In the genomic region with DNA sequence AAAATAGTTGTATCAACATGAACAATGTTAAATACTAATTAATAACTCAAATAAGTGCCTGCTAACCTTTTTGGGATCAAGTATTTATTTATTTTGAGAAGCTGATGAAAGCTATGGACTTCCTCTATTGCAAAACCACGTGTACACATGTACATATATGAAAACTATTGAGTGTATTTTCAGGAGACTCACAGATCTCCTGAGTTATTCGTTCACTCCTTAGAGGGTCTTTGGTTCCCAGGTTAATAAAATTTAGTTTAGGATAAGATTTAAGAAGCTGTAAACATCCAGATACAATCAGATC, we compare ENCODE assay signal across 8 cellular contexts.
DNase-seq lines count a peak whose midpoint lies in the region; ATAC-seq and TF ChIP-seq lines count a peak whose summit lies in the region.

No MANE protein-coding gene starts in this region.

- TF ChIP-seq CTCF in VCaP (conservative IDR thresholded peaks at IDR 0.05) (peak; percentile 58), foreskin fibroblast (IDR thresholded peaks at IDR 0.05; ENCODE audit: low read depth, low read length) (no peak)

- no peak overlapping the region for H3K27ac ChIP-seq in VCaP

- DNase-seq in AML-193 (lab: John Stamatoyannopoulos, UW): peak; percentile 87 to 91
- DNase-seq in foreskin fibroblast: no peak
- no peak for DNase-seq in NCI-H2081 (lab: John Stamatoyannopoulos, UW)
- no peak for DNase-seq in ureter (ENCODE audit: low spot score)
- DNase-seq in GM03348 (ENCODE audit: low spot score): no peak

- ATAC-seq in GM19468 (IDR thresholded peaks at IDR 0.05; ENCODE audit: extremely low read depth, unreplicated experiment): peak; percentile 11
- ATAC-seq in HG03175 (IDR thresholded peaks at IDR 0.05; ENCODE audit: unreplicated experiment): peak; percentile 50

- H3K4me3 ChIP-seq in foreskin fibroblast (ENCODE audit: low read depth in 1 of 2, low read length in 2 of 2): no peak overlapping the region

Comparison
In these comparisons a context has a peak if more than half of its experiments do, and no peak if none do; other contexts are left out.
1. DNase-seq: peak in AML-193 (2 of 2); none in foreskin fibroblast (0 of 2), NCI-H2081 (0 of 2), ureter (single experiment) and GM03348 (single experiment).